Comparison of ENCODE assay signal across 1 cellular context in the genomic region with DNA sequence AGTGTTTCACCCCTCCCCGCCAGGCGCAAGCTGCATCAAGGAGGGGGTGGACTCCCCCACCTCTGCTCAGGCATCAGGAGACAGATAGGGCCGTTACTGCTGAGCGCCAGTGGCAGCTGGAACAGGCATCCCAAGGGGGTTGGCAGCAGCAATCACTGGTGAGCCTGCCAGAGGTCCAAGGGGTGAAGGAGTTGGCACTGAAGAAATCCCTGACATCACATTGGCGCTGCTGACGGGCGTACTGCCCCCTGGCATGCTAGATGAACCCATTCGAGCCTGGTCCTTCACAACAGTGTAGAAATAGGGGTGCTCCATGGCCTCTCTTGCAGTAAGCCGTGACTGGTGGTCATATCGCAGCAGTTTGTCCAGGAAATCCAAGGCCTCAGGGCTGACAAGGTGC. TPM values are rescaled to one million over a fixed set of nuclear protein-coding genes. Genes with fewer than 3 reads are reported as not detected.
"Had no signal": no experiment of that assay in that cellular context is flagged by ENCODE, and none has a peak within 500 bp of the region (broad histone marks: within the 10 kb centered on the region; RNA-seq: fewer than 3 reads in every experiment).

No MANE protein-coding gene starts in this region.

RNA-seq across cellular contexts. Expression of a gene that starts 1.2 kb away (rescaled TPM):
- total RNA-seq: endothelial cell of umbilical vein had no signal
